11 cellular contexts compared by ENCODE assay signal in the genomic region with DNA sequence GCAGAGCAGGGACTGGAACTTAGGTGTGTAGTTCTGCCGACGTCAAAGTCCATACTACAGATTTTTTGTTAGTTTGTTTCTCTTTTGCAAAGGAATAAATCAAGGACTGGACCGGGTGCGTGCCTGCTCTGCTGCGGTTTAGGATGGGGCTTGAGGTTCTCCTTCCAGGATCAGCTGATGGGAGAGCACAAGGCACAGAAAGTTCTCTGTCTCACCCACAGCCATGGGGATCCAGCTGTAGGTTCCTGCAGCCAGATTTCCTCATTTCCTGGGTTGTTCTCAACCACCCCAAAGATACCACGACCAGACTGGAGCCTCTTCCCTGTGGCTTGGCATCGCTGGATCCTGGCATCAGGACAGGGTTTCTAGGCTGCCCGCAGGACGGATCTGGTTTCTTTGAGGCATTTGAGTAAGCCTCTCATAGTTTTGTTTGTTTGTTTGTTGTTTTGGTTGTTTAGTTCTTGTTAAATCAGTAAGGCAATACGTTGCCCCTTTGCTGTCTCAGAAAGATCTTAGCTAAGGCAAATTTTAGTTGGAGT. TPM values are rescaled to one million over a fixed set of nuclear protein-coding genes. Genes with fewer than 3 reads are reported as not detected.
DNase-seq lines count a peak whose midpoint lies in the region; ATAC-seq and TF ChIP-seq lines count a peak whose summit lies in the region.
"Had no signal": no experiment of that assay in that cellular context is flagged by ENCODE, and none has a peak within 500 bp of the region (broad histone marks: within the 10 kb centered on the region; RNA-seq: fewer than 3 reads in every experiment).

No MANE protein-coding gene starts in this region.

- peak overlapping the region in 2 of 3 experiments; percentile 82 to 87 for H3K27ac Mint-ChIP-seq in nephron

- peaks cover 23% of the 10 kb centered on the region for H3K4me1 Mint-ChIP-seq in nephron

- no peak for TF ChIP-seq CTCF in AG10803 (conservative IDR thresholded peaks at IDR 0.05; ENCODE audit: low read length)
- TF ChIP-seq CTCF in fibroblast of mammary gland (conservative IDR thresholded peaks at IDR 0.05; ENCODE audit: control insufficient read depth, insufficient read depth, low read depth, low read length): no peak
- TF ChIP-seq CTCF in nephron (IDR thresholded peaks at IDR 0.05; ENCODE audit: unreplicated experiment in 3 of 3): no peak
- TF ChIP-seq CTCF in coronary artery (IDR thresholded peaks at IDR 0.05): no peak

- peak overlapping the region; percentile 90 to 96 (median 92) for H3K4me3 Mint-ChIP-seq in nephron

- H3K36me3 Mint-ChIP-seq in nephron (ENCODE audit: low read depth): no peaks in the 10 kb centered on the region

- ATAC-seq in HG02642 (IDR thresholded peaks at IDR 0.05; ENCODE audit: poor library complexity, unreplicated experiment): no peak

- DNase-seq in AG10803 (ENCODE audit: low read depth): peak; percentile 51
- peak; percentile 25 for DNase-seq in LHCN-M2 (ENCODE audit: low read depth)
- DNase-seq in fibroblast of mammary gland (ENCODE audit: low read depth): peak; percentile 66
- no peak for DNase-seq in NOMO-1 treated with dmso at 0.1 percent for 144 hours (lab: John Stamatoyannopoulos, UW; ENCODE audit: unreplicated experiment)
- DNase-seq in NCI-H510A (lab: John Stamatoyannopoulos, UW): no peak
- DNase-seq in coronary artery (ENCODE audit: low spot score): no peak
- DNase-seq: activated T-cell treated with anti-CD3 and anti-CD28 coated beads, Interleukin-2, amount 50 U/mL, for 48 hours; NCI-H187; PC-9 had no signal

- peak overlapping the region; percentile 72 for H3K4me3 ChIP-seq in AG10803 (ENCODE audit: low read length)
- peak overlapping the region; percentile 82 for H3K4me3 ChIP-seq in fibroblast of mammary gland (ENCODE audit: control insufficient read depth, low read depth, low read length)
- H3K4me3 ChIP-seq in coronary artery: no peak overlapping the region
- H3K4me3 ChIP-seq: PC-9 had no signal

- H3K27ac ChIP-seq in coronary artery: no peak overlapping the region
- H3K27ac ChIP-seq: PC-9 had no signal

- H3K9me3 Mint-ChIP-seq in nephron: no peaks in the 10 kb centered on the region

- H3K27me3 Mint-ChIP-seq in nephron (ENCODE audit: low read depth): peaks cover 29% of the 10 kb centered on the region

RNA-seq across cellular contexts. Expression of a gene that starts 0.8 kb away (rescaled TPM):
- total RNA-seq in LHCN-M2 (2014; rRNA removed): 182 and 185 TPM in 2 replicates
- 52.7 TPM for polyA plus RNA-seq in LHCN-M2 (2012)
- total RNA-seq: PC-9 had no signal

Comparison
In these comparisons a context has a peak if more than half of its experiments do, and no peak if none do; other contexts are left out.
1. DNase-seq: peak in AG10803 (single experiment), LHCN-M2 (single experiment) and fibroblast of mammary gland (single experiment); none in NOMO-1 treated with dmso at 0.1 percent for 144 hours (single experiment), NCI-H510A (single experiment) and coronary artery (single experiment).